ENCODE assay signal across 14 cellular contexts in genomic region chr10:73922007-73922863, GRCh38. TPM values are rescaled to one million over a fixed set of nuclear protein-coding genes. Genes with fewer than 3 reads are reported as not detected.
DNase-seq lines count a peak whose midpoint lies in the region; ATAC-seq and TF ChIP-seq lines count a peak whose summit lies in the region.
"Had no signal": no experiment of that assay in that cellular context is flagged by ENCODE, and none has a peak within 500 bp of the region (broad histone marks: within the 10 kb centered on the region; RNA-seq: fewer than 3 reads in every experiment).

No MANE protein-coding gene starts in this region.

- H3K27me3 Mint-ChIP-seq in T-helper 1 cell treated with Interleukin-12 subunit alpha and Interleukin-12 subunit beta and Interleukin-4 antibody, amounts not matched to agents 30 μg/mL and 1 μg/mL, for 36 hours (ENCODE audit: low read depth) = peaks cover 48% of the 10 kb centered on the region

- H3K36me3 Mint-ChIP-seq in T-helper 1 cell treated with Interleukin-12 subunit alpha and Interleukin-12 subunit beta and Interleukin-4 antibody, amounts not matched to agents 30 μg/mL and 1 μg/mL, for 36 hours (ENCODE audit: low read depth) = peaks cover 13% of the 10 kb centered on the region

- H3K9me3 ChIP-seq in BLaER1 (peaks cover 20% of the 10 kb centered on the region), tibial nerve (no peaks in the 10 kb centered on the region)
- H3K9me3 ChIP-seq: BE2C, right lobe of liver, stomach had no signal

- H3K36me3 ChIP-seq in BLaER1 (peaks cover 9% of the 10 kb centered on the region), tibial nerve (no peaks in the 10 kb centered on the region)
- H3K36me3 ChIP-seq: BE2C, right lobe of liver, stomach had no signal

- TF ChIP-seq EP300 in tibial nerve (IDR thresholded peaks at IDR 0.05) = no peak

- H3K4me3 ChIP-seq in BLaER1 = no peak overlapping the region
- no peak overlapping the region for H3K4me3 ChIP-seq in tibial nerve
- H3K4me3 ChIP-seq: right lobe of liver, stomach had no signal

- H3K27me3 ChIP-seq in BLaER1 = no peaks in the 10 kb centered on the region
- H3K27me3 ChIP-seq in tibial nerve = no peaks in the 10 kb centered on the region
- H3K27me3 ChIP-seq: BE2C, right lobe of liver, stomach had no signal

- peaks cover 37% of the 10 kb centered on the region for H3K4me1 Mint-ChIP-seq in T-helper 1 cell treated with Interleukin-12 subunit alpha and Interleukin-12 subunit beta and Interleukin-4 antibody, amounts not matched to agents 30 μg/mL and 1 μg/mL, for 36 hours (ENCODE audit: low read depth)

- H3K27ac ChIP-seq in BLaER1 (no peak overlapping the region), tibial nerve (no peak overlapping the region)
- H3K27ac ChIP-seq: right lobe of liver, stomach had no signal

- POLR2A ChIA-PET in GM10248 (lab: Yijun Ruan, JAX) = no interaction called here

- CTCF ChIA-PET in GM10248 (lab: Yijun Ruan, JAX) = interaction anchor here (1.3 to 2.6 kb wide), 2 partner anchors 18 to 74 kb away, joined by 3 to 13 read pairs; no protein-coding TSS in a partner anchor

- no peaks in the 10 kb centered on the region for H4K20me1 ChIP-seq in BLaER1

- WGBS in tibial nerve, 2 donors = 87 to 91% methylated on average over 6 of the region's 6 CpGs

- TF ChIP-seq CTCF in GM10248 (IDR thresholded peaks at IDR 0.05; ENCODE audit: control extremely low read depth, extremely low read depth, low read depth, missing control alignments) = no peak
- no peak for TF ChIP-seq CTCF in tibial nerve (IDR thresholded peaks at IDR 0.05)

- no peak for ATAC-seq in HG02588 (IDR thresholded peaks at IDR 0.05; ENCODE audit: unreplicated experiment)
- ATAC-seq: right lobe of liver had no signal

- no peak for TF ChIP-seq POLR2A in tibial nerve (IDR thresholded peaks at IDR 0.05)

- peaks cover 13% of the 10 kb centered on the region for H3K9me3 Mint-ChIP-seq in T-helper 1 cell treated with Interleukin-12 subunit alpha and Interleukin-12 subunit beta and Interleukin-4 antibody, amounts not matched to agents 30 μg/mL and 1 μg/mL, for 36 hours

- H3K27ac Mint-ChIP-seq in T-helper 1 cell treated with Interleukin-12 subunit alpha and Interleukin-12 subunit beta and Interleukin-4 antibody, amounts not matched to agents 30 μg/mL and 1 μg/mL, for 36 hours = peak overlapping the region; percentile 63

- peak overlapping the region; percentile 63 for H3K4me2 ChIP-seq in BLaER1

- peak overlapping the region; percentile 45 for H3K4me3 Mint-ChIP-seq in T-helper 1 cell treated with Interleukin-12 subunit alpha and Interleukin-12 subunit beta and Interleukin-4 antibody, amounts not matched to agents 30 μg/mL and 1 μg/mL, for 36 hours

- H3K4me1 ChIP-seq in BLaER1 (peaks cover 79% of the 10 kb centered on the region), tibial nerve (peaks cover 0 to 17% (median 3%) of the 10 kb centered on the region in 4 donors)
- H3K4me1 ChIP-seq: BE2C had no signal

- no peak overlapping the region for H3K9ac ChIP-seq in BLaER1

- DNase-seq in GM10248 (ENCODE audit: extremely low spot score) (peak; percentile 48), Ammon's horn (ENCODE audit: low spot score) (no peak), tibial nerve (ENCODE audit: low spot score in 2 of 2) (no peak), NCI-H82 (lab: John Stamatoyannopoulos, UW) (no peak)
- DNase-seq in effector CD4-positive, alpha-beta T cell = peak; percentile 7
- DNase-seq: BE2C, caudate nucleus, NCI-H1436 treated with DMSO at 0.1 percent for 48 hours, NCI-H526, right lobe of liver, stomach had no signal

RNA-seq across cellular contexts. Expression of gene PLAU, which starts 11.3 kb away (rescaled TPM):
- 1 to 10 TPM; 2.5 to 7.8 (median 3.5) TPM for total RNA-seq in tibial nerve

RNA-seq across cellular contexts. Expression of gene CAMK2G, which starts 47.9 kb away (rescaled TPM):
- total RNA-seq in tibial nerve = 10 to 100 TPM; 26.4 to 43.5 (median 35.1) TPM

Comparison
In these comparisons a context has a peak if more than half of its experiments do, and no peak if none do; other contexts are left out.
1. DNase-seq: peak in GM10248 (single experiment) and effector CD4-positive, alpha-beta T cell (single experiment); none in Ammon's horn (single experiment), tibial nerve (0 of 2) and NCI-H82 (single experiment).